ENCODE assay signal across 18 cellular contexts in genomic region chr11:70128435-70128906, GRCh38. TPM values are rescaled to one million over a fixed set of nuclear protein-coding genes. Genes with fewer than 3 reads are reported as not detected.
DNase-seq lines count a peak whose midpoint lies in the region; ATAC-seq, FAIRE-seq and TF ChIP-seq lines count a peak whose summit lies in the region.
"Had no signal": no experiment of that assay in that cellular context is flagged by ENCODE, and none has a peak within 500 bp of the region (broad histone marks: within the 10 kb centered on the region; RNA-seq: fewer than 3 reads in every experiment).

No MANE protein-coding gene starts in this region.

- peak overlapping the region; percentile 99 for H2BK5ac ChIP-seq in H1 (ENCODE audit: low read depth, low read length)

- H2AK5ac ChIP-seq in H1 (ENCODE audit: low read depth, low read length), result peak overlapping the region; percentile 97

- TF ChIP-seq POLR2A in H1 (IDR thresholded peaks at IDR 0.05; ENCODE audit: control extremely low read depth in 1 of 2, low read depth in 2 of 2, low read length in 2 of 2), result no peak

- H3K9ac ChIP-seq in H1 (replicated peaks in 1 of 4; ENCODE audit: extremely low read depth in 1 of 4, low read depth in 3 of 4, low read length in 3 of 4), result no peak overlapping the region; a peak in 1 of 7 replicates

- peak overlapping the region; percentile 59 for H4K91ac ChIP-seq in H1 (replicated peaks; ENCODE audit: insufficient read length, low read length)

- H3K4me1 ChIP-seq in H1 (replicated peaks in 1 of 4; ENCODE audit: control insufficient read depth in 3 of 4, insufficient read depth in 4 of 4, low read length in 3 of 4), result peaks cover 4 to 18% (median 16%) of the 10 kb centered on the region in 4 experiments

- H3K27me3 ChIP-seq in H1 (replicated peaks in 1 of 4; ENCODE audit: control insufficient read depth in 3 of 4, extremely low read depth in 1 of 4, insufficient read depth in 3 of 4, low read length in 3 of 4), result no peaks in the 10 kb centered on the region
- H3K27me3 ChIP-seq: hepatocyte had no signal

- no peak overlapping the region for H3K56ac ChIP-seq in H1 (replicated peaks; ENCODE audit: insufficient read length, low read depth, low read length)

- peak overlapping the region; percentile 47 for H2BK120ac ChIP-seq in H1 (replicated peaks; ENCODE audit: low read depth, low read length)

- no peaks in the 10 kb centered on the region for H3K79me2 ChIP-seq in H1 (ENCODE audit: control insufficient read depth in 1 of 2, insufficient read depth in 2 of 2, low read length in 2 of 2)
- H3K79me2 ChIP-seq: hepatocyte had no signal

- no peaks in the 10 kb centered on the region for H4K20me1 ChIP-seq in H1 (replicated peaks in 1 of 2; ENCODE audit: control insufficient read depth in 1 of 2, insufficient read depth in 2 of 2, low read length in 2 of 2)

- no peaks in the 10 kb centered on the region for H3K23me2 ChIP-seq in H1 (ENCODE audit: low read depth, low read length)

- no peak overlapping the region; the same call in 1 of the 2 replicates for H3K27ac ChIP-seq in H1 (ENCODE audit: low read depth, low read length)
- H3K27ac ChIP-seq: hepatocyte had no signal

- POLR2A ChIA-PET in H1 (lab: Charles Lee; ENCODE audit: partially characterized antibody), result interaction anchor here (0.5 to 1.0 kb wide), 4 partner anchors 9 to 125 kb away, joined by 3 read pairs; no protein-coding TSS in a partner anchor

- H3K4me3 ChIP-seq in H1 (ENCODE audit: extremely low read depth in 1 of 4, insufficient read depth in 2 of 4, low read depth in 3 of 4, low read length in 4 of 4), result no peak overlapping the region
- H3K4me3 ChIP-seq: hepatocyte, smooth muscle cell had no signal

- DNase-seq in ELF-1 (ENCODE audit: low read depth, low spot score), result peak; percentile 52
- DNase-seq in NCI-H460 (ENCODE audit: extremely low read depth, low read depth), result peak; percentile 59
- DNase-seq in H1 (ENCODE audit: low read depth in 1 of 2, low spot score in 2 of 2), result peak in 1 of 2 experiments; percentile 21
- DNase-seq in pulmonary artery endothelial cell (ENCODE audit: low read depth, low spot score), result peak; percentile 7
- no peak for DNase-seq in NCI-H82 (lab: John Stamatoyannopoulos, UW)
- DNase-seq: activated CD4-positive, alpha-beta T cell treated with anti-CD3 and anti-CD28 coated beads for 48 hours; activated naive CD4-positive, alpha-beta T cell treated with anti-CD3 and anti-CD28 coated beads, Interleukin-2, amount 50 U/mL, for 16 hours; effector memory CD4-positive, alpha-beta T cell; GOT3; naive thymus-derived CD4-positive, alpha-beta T cell; NCI-H1930; stimulated activated CD8-positive, alpha-beta memory T cell treated with anti-CD3 and anti-CD28 coated beads, Interleukin-4, amount 100 ng/mL, for 48 hours had no signal

- H2BK20ac ChIP-seq in H1 (ENCODE audit: low read length), result peak overlapping the region; percentile 82

- H3K23ac ChIP-seq in H1 (ENCODE audit: insufficient read length), result no peak overlapping the region

- H3K36me3 ChIP-seq in H1 (ENCODE audit: control insufficient read depth in 2 of 4, insufficient read depth in 4 of 4, low read length in 3 of 4), result no peaks in the 10 kb centered on the region

- peak overlapping the region; percentile 92 for H3K18ac ChIP-seq in H1 (ENCODE audit: extremely low read depth, low read length)

- peak overlapping the region; percentile 75; the same call in 1 of the 2 replicates for H4K8ac ChIP-seq in H1 (ENCODE audit: extremely low read depth, insufficient read depth, low read length)

- peak overlapping the region; percentile 77 for H2BK15ac ChIP-seq in H1 (ENCODE audit: low read length)

- WGBS in H1 (ENCODE audit: extremely low coverage in 1 of 2, insufficient coverage in 1 of 2, insufficient read length in 1 of 2, insufficient replicate concordance in 2 of 2, low coverage in 1 of 2, low lambda C conversion rate in 2 of 2, missing lambda C conversion rate in 1 of 2), 2 experiments, result 31% methylated on average over 14 of the region's 14 CpGs; no CpG with 5 or more reads in 1 of the 2 experiments

- H3K14ac ChIP-seq in H1 (ENCODE audit: insufficient read length), result no peak overlapping the region

- peak overlapping the region; percentile 100; the same call in 1 of the 2 replicates for H2BK12ac ChIP-seq in H1 (ENCODE audit: low read depth, low read length)

- peak overlapping the region; percentile 61 for H4K5ac ChIP-seq in H1 (ENCODE audit: insufficient read length, low read depth, low read length)

- H3K4me2 ChIP-seq in H1 (ENCODE audit: insufficient read depth in 1 of 2, low read depth in 2 of 2, low read length in 2 of 2), result peak overlapping the region; percentile 12 to 14; a peak in 3 of 4 replicates
- H3K4me2 ChIP-seq: hepatocyte had no signal

- ATAC-seq in HG03025 (IDR thresholded peaks at IDR 0.05; ENCODE audit: low FRiP score, unreplicated experiment), result no peak
- no peak for ATAC-seq in GM19463 (IDR thresholded peaks at IDR 0.05; ENCODE audit: unreplicated experiment)
- no peak for ATAC-seq in HG03520 (IDR thresholded peaks at IDR 0.05; ENCODE audit: unreplicated experiment)
- ATAC-seq: naive thymus-derived CD4-positive, alpha-beta T cell had no signal

- TF ChIP-seq CTCF in H1 (IDR thresholded peaks at IDR 0.05; ENCODE audit: control extremely low read depth in 1 of 3, insufficient read depth in 1 of 3, low read depth in 1 of 3, low read length in 3 of 3), result no peak

- peak in 1 of 2 experiments; percentile 29; a peak in 1 of 4 replicates for TF ChIP-seq RAD21 in H1 (IDR thresholded peaks at IDR 0.05 in 1 of 2, conservative IDR thresholded peaks at IDR 0.05 in 1 of 2; ENCODE audit: low read depth in 2 of 2, low read length in 2 of 2)

- no peaks in the 10 kb centered on the region for H3K9me3 ChIP-seq in H1 (ENCODE audit: insufficient read depth in 2 of 2, low read depth in 1 of 2, low read length in 1 of 2)

- no peak for TF ChIP-seq EP300 in H1 (IDR thresholded peaks at IDR 0.05; ENCODE audit: borderline replicate concordance in 1 of 2, low read depth in 2 of 2, low read length in 2 of 2)

- H3K4ac ChIP-seq in H1 (replicated peaks; ENCODE audit: insufficient read length, low read depth, low read length), result peak overlapping the region; percentile 1

- H2AFZ ChIP-seq in H1 (ENCODE audit: low read length), result no peak overlapping the region; the same call in 1 of the 2 replicates
- H2AFZ ChIP-seq: hepatocyte had no signal

- FAIRE-seq in H1 (lab: Jason Lieb, UNC), result no peak

- no peaks in the 10 kb centered on the region for H3K79me1 ChIP-seq in H1 (ENCODE audit: low read depth, low read length)

- CTCF ChIA-PET in H1 (lab: Charles Lee; ENCODE audit: partially characterized antibody), result interaction anchor here (0.6 to 2.2 kb wide), 17 partner anchors 9 to 235 kb away, joined by 3 to 6 read pairs (median 4); no protein-coding TSS in a partner anchor

TF ChIP-seq in H1, 55 proteins besides CTCF, POLR2A, EP300 and RAD21:
- TF ChIP-seq, protein P1, sequence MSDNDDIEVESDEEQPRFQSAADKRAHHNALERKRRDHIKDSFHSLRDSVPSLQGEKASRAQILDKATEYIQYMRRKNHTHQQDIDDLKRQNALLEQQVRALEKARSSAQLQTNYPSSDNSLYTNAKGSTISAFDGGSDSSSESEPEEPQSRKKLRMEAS (IDR thresholded peaks at IDR 0.05), result peak; percentile 60
- no peak for TF ChIP-seq RNF2 (IDR thresholded peaks at IDR 0.05; ENCODE audit: borderline replicate concordance, low read depth, low read length, missing control alignments, poor library complexity, severe bottlenecking)
TF ChIP-seq in H1: peak in this region for 1.

RNA-seq across cellular contexts. Expression of gene ANO1, which starts 50.4 kb away (rescaled TPM):
- 2.7 TPM in 2 replicates for total RNA-seq in NCI-H460 (2014; rRNA removed; shearing (Covaris generic))
- polyA plus RNA-seq in NCI-H460 (2014; cell fraction: nucleus; rRNA removed), result 1.2 and 2.7 TPM in 2 replicates
- total RNA-seq in H1 (2021; fragmentation: NEBNext Ultra II Directional; extraction: Animal tissue kit (Norgen Biotek cat#: 25700)), result 4.3 and 5.0 TPM in 2 replicates
- 3.6 and 4.7 TPM in 2 replicates for polyA plus RNA-seq in H1 (2011; rRNA removed)
- 2.7 TPM for polyA plus RNA-seq in H1 (2011; cell fraction: cytosol; rRNA removed)
- 8.2 TPM for polyA plus RNA-seq in H1 (2011; cell fraction: nucleus; rRNA removed)
- polyA plus RNA-seq in H1 (2012, experiment 1 of 2), result 3.5 to 8.6 TPM (median 6.9 TPM) in 4 replicates
- 1.3 TPM for polyA plus RNA-seq in H1 (2012, experiment 2 of 2)
- 4.9 TPM for polyA plus RNA-seq in H1 (2013, experiment 1 of 2)
- 4.3 TPM for polyA plus RNA-seq in H1 (2013, experiment 2 of 2)
- 3.2 and 6.5 TPM in 2 replicates for polyA minus RNA-seq in H1 (2011; rRNA and poly(A)+ RNA removed)
- 3.9 TPM for polyA minus RNA-seq in H1 (2011; cell fraction: cytosol; rRNA and poly(A)+ RNA removed)
- polyA minus RNA-seq in H1 (2011; cell fraction: nucleus; rRNA and poly(A)+ RNA removed), result 6.7 TPM
- 0.21 and 0.33 TPM in 2 replicates for total RNA-seq in pulmonary artery endothelial cell
- total RNA-seq: G401; naive thymus-derived CD4-positive, alpha-beta T cell had no signal
- polyA plus RNA-seq: naive thymus-derived CD4-positive, alpha-beta T cell had no signal
